In the genomic region with DNA sequence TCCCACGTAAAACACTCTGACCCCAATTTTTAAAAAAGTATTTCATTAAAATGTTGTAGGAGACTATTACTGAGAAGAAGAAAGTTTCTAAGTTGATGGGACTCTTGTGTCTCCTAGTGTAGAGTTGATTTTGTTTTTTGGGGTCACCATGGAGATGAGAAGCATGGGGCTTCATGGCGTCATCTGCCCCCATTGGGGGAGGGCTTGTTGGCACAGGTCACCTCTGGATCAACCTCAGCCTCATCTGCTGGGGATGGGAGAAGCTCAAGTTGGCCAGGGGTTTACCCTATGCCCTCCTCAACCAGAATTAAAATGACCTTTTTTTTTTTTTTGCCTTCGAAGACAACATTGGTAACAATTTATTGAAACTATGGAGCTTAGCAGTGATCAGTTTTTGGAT, we compare ENCODE assay signal across 12 cellular contexts. TPM values are rescaled to one million over a fixed set of nuclear protein-coding genes. Genes with fewer than 3 reads are reported as not detected.
A peak's percentile ranks its signal among the peaks of the same experiment; 100 is the strongest.
DNase-seq lines count a peak whose midpoint lies in the region; ATAC-seq and TF ChIP-seq lines count a peak whose summit lies in the region.
"Had no signal": no experiment of that assay in that cellular context is flagged by ENCODE, and none has a peak within 500 bp of the region (broad histone marks: within the 10 kb centered on the region; RNA-seq: fewer than 3 reads in every experiment).

No MANE protein-coding gene starts in this region.

- ATAC-seq in GM21390 (IDR thresholded peaks at IDR 0.05; ENCODE audit: unreplicated experiment) (no peak), HG03520 (IDR thresholded peaks at IDR 0.05; ENCODE audit: unreplicated experiment) (no peak), GM21515 (IDR thresholded peaks at IDR 0.05; ENCODE audit: unreplicated experiment) (no peak)

- H3K36me3 Mint-ChIP-seq in activated CD4-positive, alpha-beta memory T cell treated with anti-CD3 and anti-CD28 coated beads, Interleukin-2, amount 10 ng/mL, durations not matched to agents 7 days and 5 days (ENCODE audit: low read depth) = peaks cover 58% of the 10 kb centered on the region
- peaks cover 0 to 12% (median 8%) of the 10 kb centered on the region in 3 donors for H3K36me3 Mint-ChIP-seq in immature natural killer cell

- no peaks in the 10 kb centered on the region for H3K9me3 Mint-ChIP-seq in activated CD4-positive, alpha-beta memory T cell treated with anti-CD3 and anti-CD28 coated beads, Interleukin-2, amount 10 ng/mL, durations not matched to agents 7 days and 5 days
- H3K9me3 Mint-ChIP-seq in immature natural killer cell = no peaks in the 10 kb centered on the region

- H3K4me3 ChIP-seq in breast epithelium (no peak overlapping the region), mammary epithelial cell (replicated peaks in 1 of 3; ENCODE audit: insufficient read depth in 1 of 3, low read depth in 2 of 3, low read length in 3 of 3) (no peak overlapping the region)
- H3K4me3 ChIP-seq: hepatocyte, sigmoid colon had no signal

- no TSS peak for BruUV-seq in mammary epithelial cell (replicated peaks; lab: Mats Ljungman, UMichigan)

- dilution Hi-C loops in mammary epithelial cell (cut with HindIII; ENCODE audit: low sequenced_read_pairs) = no loop called here

- H2AFZ ChIP-seq in mammary epithelial cell (ENCODE audit: low read depth, low read length) = no peak overlapping the region
- H2AFZ ChIP-seq: hepatocyte had no signal

- H3K4me1 ChIP-seq in breast epithelium (no peaks in the 10 kb centered on the region), mammary epithelial cell (ENCODE audit: insufficient read depth, low read length) (peaks cover 4% of the 10 kb centered on the region)

- TF ChIP-seq CTCF in breast epithelium (IDR thresholded peaks at IDR 0.05) (no peak), mammary epithelial cell (conservative IDR thresholded peaks at IDR 0.05 in 1 of 2, IDR thresholded peaks at IDR 0.05 in 1 of 2; ENCODE audit: extremely low read depth in 1 of 2, insufficient read depth in 1 of 2, low read depth in 1 of 2, low read length in 2 of 2) (no peak)

- H3K4me3 Mint-ChIP-seq in activated CD4-positive, alpha-beta memory T cell treated with anti-CD3 and anti-CD28 coated beads, Interleukin-2, amount 10 ng/mL, durations not matched to agents 7 days and 5 days = peak overlapping the region; percentile 64
- peak overlapping the region in 4 of 5 donors; percentile 41 to 69 (median 56) for H3K4me3 Mint-ChIP-seq in immature natural killer cell

- no peaks in the 10 kb centered on the region for H4K20me1 ChIP-seq in mammary epithelial cell (ENCODE audit: insufficient read depth, low read length)

- H3K4me1 Mint-ChIP-seq in activated CD4-positive, alpha-beta memory T cell treated with anti-CD3 and anti-CD28 coated beads, Interleukin-2, amount 10 ng/mL, durations not matched to agents 7 days and 5 days = peaks cover 84% of the 10 kb centered on the region
- peaks cover 61 to 69% of the 10 kb centered on the region in 2 donors for H3K4me1 Mint-ChIP-seq in immature natural killer cell

- H3K27ac Mint-ChIP-seq in activated CD4-positive, alpha-beta memory T cell treated with anti-CD3 and anti-CD28 coated beads, Interleukin-2, amount 10 ng/mL, durations not matched to agents 7 days and 5 days = peak overlapping the region; percentile 88
- H3K27ac Mint-ChIP-seq in immature natural killer cell = peak overlapping the region in 5 of 6 donors; percentile 0 to 69 (median 27)

- DNase-seq in breast epithelium (ENCODE audit: low spot score in 2 of 2) = no peak
- no peak for DNase-seq in mammary epithelial cell
- DNase-seq in activated CD4-positive, alpha-beta memory T cell treated with anti-CD3 and anti-CD28 coated beads, Interleukin-2, amount 10 ng/mL, durations not matched to agents 7 days and 5 days = peak; percentile 41
- no peak for DNase-seq in immature natural killer cell
- no peak for DNase-seq in NCI-H187 (lab: John Stamatoyannopoulos, UW)
- DNase-seq: HCEC 1CT, NCI-H1417 treated with DMSO at 0.1 percent for 48 hours, sigmoid colon had no signal

- H3K27me3 Mint-ChIP-seq in activated CD4-positive, alpha-beta memory T cell treated with anti-CD3 and anti-CD28 coated beads, Interleukin-2, amount 10 ng/mL, durations not matched to agents 7 days and 5 days = no peaks in the 10 kb centered on the region
- H3K27me3 Mint-ChIP-seq in immature natural killer cell (ENCODE audit: low read depth in 3 of 3) = peaks cover 0 to 6% (median 2%) of the 10 kb centered on the region in 3 donors

- in situ Hi-C loops in mammary epithelial cell (cut with MboI; ENCODE audit: low sequenced_read_pairs in 2 of 2) = no loop called here

- CTCF ChIA-PET in mammary epithelial cell (lab: Charles Lee; ENCODE audit: low non-redundant PET) = no interaction called here
- CTCF ChIA-PET in activated CD4-positive, alpha-beta memory T cell treated with anti-CD3 and anti-CD28 coated beads, Interleukin-2, amount 10 ng/mL, durations not matched to agents 7 days and 5 days (lab: Charles Lee) = interaction anchor here (0.8 to 1.5 kb wide), 2 partner anchors 42 to 156 kb away, joined by 3 read pairs; no protein-coding TSS in a partner anchor

- H3K79me2 ChIP-seq in mammary epithelial cell (ENCODE audit: insufficient read depth, low read length) = no peaks in the 10 kb centered on the region

- no peak overlapping the region for H3K4me2 ChIP-seq in mammary epithelial cell (ENCODE audit: insufficient read depth, low read depth, low read length)

- peak overlapping the region; percentile 23 to 69 for H3K27ac ChIP-seq in breast epithelium
- H3K27ac ChIP-seq in mammary epithelial cell (ENCODE audit: insufficient read depth, low read depth, low read length) = no peak overlapping the region
- H3K27ac ChIP-seq: sigmoid colon had no signal

- no peak for TF ChIP-seq POLR2A in breast epithelium (IDR thresholded peaks at IDR 0.05)

- H3K27me3 ChIP-seq in breast epithelium = no peaks in the 10 kb centered on the region
- H3K27me3 ChIP-seq in mammary epithelial cell (ENCODE audit: insufficient read depth, low read length) = no peaks in the 10 kb centered on the region
- H3K27me3 ChIP-seq: hepatocyte, sigmoid colon had no signal

- H3K9me3 ChIP-seq in breast epithelium = no peaks in the 10 kb centered on the region
- H3K9me3 ChIP-seq in mammary epithelial cell (replicated peaks; ENCODE audit: insufficient read depth, low read length) = no peaks in the 10 kb centered on the region
- H3K9me3 ChIP-seq: sigmoid colon had no signal

- H3K9ac ChIP-seq in mammary epithelial cell (ENCODE audit: insufficient read depth, low read length) = no peak overlapping the region

- POLR2A ChIA-PET in activated CD4-positive, alpha-beta memory T cell treated with anti-CD3 and anti-CD28 coated beads, Interleukin-2, amount 10 ng/mL, durations not matched to agents 7 days and 5 days (lab: Charles Lee) = interaction anchor here (0.7 to 3.3 kb wide), 4 partner anchors 24 to 124 kb away, joined by 3 to 17 read pairs (median 4); no protein-coding TSS in a partner anchor

- intact Hi-C loops in breast epithelium (cut with DNase I; ENCODE audit: low total_unique reads) = no loop called here
- intact Hi-C loops in mammary epithelial cell (cut with micrococcal nuclease) = no loop called here

- WGBS in mammary epithelial cell (ENCODE audit: low coverage, missing lambda C conversion rate) = 44% methylated on average over 3 of the region's 3 CpGs

- H3K36me3 ChIP-seq in breast epithelium (no peaks in the 10 kb centered on the region), mammary epithelial cell (ENCODE audit: insufficient read depth, low read length) (no peaks in the 10 kb centered on the region)
- H3K36me3 ChIP-seq: sigmoid colon had no signal

RNA-seq across cellular contexts. Expression of a gene that starts 28.3 kb away (rescaled TPM):
- total RNA-seq in breast epithelium = 10 to 100 TPM; 13.4 to 89.1 (median 71.1) TPM
- total RNA-seq in mammary epithelial cell = 10 to 100 TPM; 56.5 to 57.0 TPM
- polyA plus RNA-seq in mammary epithelial cell = 21.9 TPM
- polyA minus RNA-seq in mammary epithelial cell = 109 TPM
- total RNA-seq in activated CD4-positive, alpha-beta memory T cell treated with anti-CD3 and anti-CD28 coated beads, Interleukin-2, amount 10 ng/mL, durations not matched to agents 7 days and 5 days = 100 to 1,000 TPM; 107 to 111 TPM
- 1 to 10 TPM in 2 of 3 donors, under 1 TPM in 1; 0.88 to 3.6 (median 2.4) TPM for polyA plus RNA-seq in immature natural killer cell
